Comparison of ENCODE assay signal across 26 cellular contexts in genomic region chr2:101337877-101338276, GRCh38. TPM values are rescaled to one million over a fixed set of nuclear protein-coding genes. Genes with fewer than 3 reads are reported as not detected.
A peak's percentile ranks its signal among the peaks of the same experiment; 100 is the strongest.
DNase-seq lines count a peak whose midpoint lies in the region; ATAC-seq, FAIRE-seq and TF ChIP-seq lines count a peak whose summit lies in the region.
"Had no signal": no experiment of that assay in that cellular context is flagged by ENCODE, and none has a peak within 500 bp of the region (broad histone marks: within the 10 kb centered on the region; RNA-seq: fewer than 3 reads in every experiment).

No MANE protein-coding gene starts in this region.

- H3K56ac ChIP-seq in IMR-90 (ENCODE audit: extremely low read depth, insufficient read depth, low read length), result no peak overlapping the region

- TF ChIP-seq RAD21 in IMR-90 (IDR thresholded peaks at IDR 0.05; ENCODE audit: low read length), result no peak

- no peaks in the 10 kb centered on the region for H4K20me1 ChIP-seq in IMR-90 (ENCODE audit: insufficient read depth, low read length)
- H4K20me1 ChIP-seq in keratinocyte (ENCODE audit: control insufficient read depth, extremely low read depth, insufficient read depth, low read length), result no peaks in the 10 kb centered on the region

- TF ChIP-seq POLR2A in IMR-90 (IDR thresholded peaks at IDR 0.05; ENCODE audit: low read depth, low read length), result no peak

- H2BK15ac ChIP-seq in IMR-90 (ENCODE audit: low read depth, low read length), result no peak overlapping the region

- no peak overlapping the region for H2BK5ac ChIP-seq in IMR-90 (ENCODE audit: low read depth, low read length, poor library complexity, severe bottlenecking)

- peak; percentile 72 for ATAC-seq in IMR-90 (ENCODE audit: low read depth)
- ATAC-seq: natural killer cell; sciatic nerve; stimulated activated memory B cell treated with anti-CD40 and anti-IgM and Interleukin-4, amounts not matched to agents 10 μg/mL and 1 μg/mL and 100 μg/mL, for 72 hours had no signal

- H3K27ac ChIP-seq in IMR-90 (ENCODE audit: insufficient read depth, low read length), result no peak overlapping the region
- peak overlapping the region; percentile 24 for H3K27ac ChIP-seq in keratinocyte (ENCODE audit: control insufficient read depth, insufficient read depth, low read length)
- H3K27ac ChIP-seq: ascending aorta, parathyroid adenoma had no signal

- in situ Hi-C loops in ACHN (cut with HindIII; ENCODE audit: low pct_ligation_motif_present, low pct_unique_long_range_greater_than_20kb, low sequenced_read_pairs), result no loop called here
- in situ Hi-C loops in IMR-90 (cut with MboI; ENCODE audit: low sequenced_read_pairs), result no loop called here

- H3K9me1 ChIP-seq in IMR-90 (ENCODE audit: insufficient read depth, low read length), result no peaks in the 10 kb centered on the region
- no peaks in the 10 kb centered on the region for H3K9me1 ChIP-seq in keratinocyte (ENCODE audit: control insufficient read depth, extremely low read depth, insufficient read depth, low read length)

- H3K79me2 ChIP-seq in keratinocyte (ENCODE audit: control insufficient read depth, insufficient read depth, low read length), result no peaks in the 10 kb centered on the region
- H3K79me2 ChIP-seq: parathyroid adenoma had no signal

- H2AFZ ChIP-seq in IMR-90 (replicated peaks; ENCODE audit: low read length, poor library complexity) (no peak overlapping the region), keratinocyte (ENCODE audit: control insufficient read depth, low read length) (no peak overlapping the region)
- H2AFZ ChIP-seq: parathyroid adenoma had no signal

- H2BK120ac ChIP-seq in IMR-90 (ENCODE audit: low read depth, low read length), result no peak overlapping the region

- DNase-seq in ACHN, result peak; percentile 24
- DNase-seq in IMR-90, result peak; percentile 43
- peak; percentile 31 to 35 for DNase-seq in cardiac fibroblast (ENCODE audit: low read depth in 2 of 2)
- no peak for DNase-seq in keratinocyte (ENCODE audit: low read depth, low spot score)
- no peak for DNase-seq in stimulated activated CD4-positive, alpha-beta T cell treated with anti-CD3 and anti-CD28 coated beads, Interleukin-12 subunit alpha, Interleukin-12 subunit beta, amount 100 ng/mL, for 4 hours
- DNase-seq in NCI-H187 (lab: John Stamatoyannopoulos, UW), result no peak
- no peak for DNase-seq in GM10248 (ENCODE audit: extremely low spot score)
- DNase-seq in T-helper 9 cell, result no peak
- DNase-seq: activated CD4-positive, CD25-positive, alpha-beta regulatory T cell treated with anti-CD3 and anti-CD28 coated beads, Interleukin-2, amount 50 U/mL, for 72 hours; DMS153; H9; hippocampal formation; Karpas-422; natural killer cell; NCI-H1105; NCI-H2107; NCI-H524; RPMI8226 had no signal

- no peak overlapping the region for H4K5ac ChIP-seq in IMR-90 (ENCODE audit: low read depth, low read length)

- H3K36me3 ChIP-seq in IMR-90 (ENCODE audit: control insufficient read depth, insufficient read depth, low read length), result no peaks in the 10 kb centered on the region
- H3K36me3 ChIP-seq in keratinocyte (ENCODE audit: control insufficient read depth in 2 of 2, extremely low read depth in 1 of 2, insufficient read depth in 2 of 2, low read length in 2 of 2), result no peaks in the 10 kb centered on the region
- H3K36me3 ChIP-seq: ascending aorta had no signal

- H3K27me3 ChIP-seq in IMR-90 (ENCODE audit: control insufficient read depth, insufficient read depth, low read length) (no peaks in the 10 kb centered on the region), keratinocyte (ENCODE audit: control insufficient read depth, extremely low read depth, insufficient read depth, low read length) (no peaks in the 10 kb centered on the region)
- H3K27me3 ChIP-seq: ascending aorta had no signal

- no peaks in the 10 kb centered on the region for H3K9me3 ChIP-seq in IMR-90 (ENCODE audit: control insufficient read depth, insufficient read depth, low read length)
- no peaks in the 10 kb centered on the region for H3K9me3 ChIP-seq in keratinocyte (ENCODE audit: control insufficient read depth, low read depth, low read length)
- H3K9me3 ChIP-seq: ascending aorta had no signal

- H4K91ac ChIP-seq in IMR-90 (ENCODE audit: insufficient read depth, low read depth, low read length), result no peak overlapping the region

- POLR2A ChIA-PET in IMR-90 (lab: Charles Lee; ENCODE audit: unreplicated experiment), result interaction anchor here (0.7 kb wide), 1 partner anchor 12 kb away, joined by 8 read pairs; no protein-coding TSS in a partner anchor
- POLR2A ChIA-PET in GM10248 (lab: Yijun Ruan, JAX), result no interaction called here

- H3K9ac ChIP-seq in IMR-90 (ENCODE audit: low read depth, low read length), result no peak overlapping the region
- H3K9ac ChIP-seq in keratinocyte (ENCODE audit: control insufficient read depth, extremely low read depth, insufficient read depth, low read length), result no peak overlapping the region
- H3K9ac ChIP-seq: parathyroid adenoma had no signal

- H3K4me2 ChIP-seq in IMR-90 (ENCODE audit: low read depth, low read length), result no peak overlapping the region
- H3K4me2 ChIP-seq in keratinocyte (ENCODE audit: control insufficient read depth, extremely low read depth, insufficient read depth, low read depth, low read length), result peak overlapping the region; percentile 63

- H3K4me1 ChIP-seq in IMR-90 (ENCODE audit: control insufficient read depth, insufficient read depth, low read length) (peaks cover 2% of the 10 kb centered on the region; the same call in 1 of the 2 replicates), keratinocyte (ENCODE audit: control insufficient read depth, extremely low read depth, insufficient read depth, low read length) (peaks cover 10% of the 10 kb centered on the region)
- H3K4me1 ChIP-seq: ascending aorta, parathyroid adenoma had no signal

- no peak overlapping the region for H3K23ac ChIP-seq in IMR-90 (ENCODE audit: low read depth, low read length)

- no peak overlapping the region for H3K4ac ChIP-seq in IMR-90 (ENCODE audit: low read depth, low read length)

- intact Hi-C loops in IMR-90 (cut with micrococcal nuclease), result no loop called here

- no peak overlapping the region for H2AK5ac ChIP-seq in IMR-90 (ENCODE audit: low read depth, low read length)

- H3K18ac ChIP-seq in IMR-90 (ENCODE audit: low read depth, low read length), result no peak overlapping the region

- no peak overlapping the region for H4K8ac ChIP-seq in IMR-90 (ENCODE audit: low read depth in 2 of 2, low read length in 2 of 2)

- TF ChIP-seq CTCF in IMR-90 (conservative IDR thresholded peaks at IDR 0.05; ENCODE audit: low read depth, low read length) (no peak), cardiac fibroblast (IDR thresholded peaks at IDR 0.05; ENCODE audit: low read depth, low read length) (no peak), keratinocyte (optimal IDR thresholded peaks at IDR 0.05 in 1 of 3, IDR thresholded peaks at IDR 0.05 in 1 of 3, conservative IDR thresholded peaks at IDR 0.05 in 1 of 3; ENCODE audit: extremely low read depth in 1 of 3, insufficient read depth in 2 of 3, low read length in 3 of 3) (no peak), GM10248 (IDR thresholded peaks at IDR 0.05; ENCODE audit: control extremely low read depth, extremely low read depth, low read depth, missing control alignments) (no peak)

- no peaks in the 10 kb centered on the region for H3K79me1 ChIP-seq in IMR-90 (ENCODE audit: low read depth in 1 of 2, low read length in 2 of 2)

- no CpG with 5 or more reads among the region's 2 CpGs for WGBS in IMR-90 (ENCODE audit: extremely low coverage in 2 of 2, insufficient read length in 1 of 2), 2 experiments

- peak; percentile 63 for FAIRE-seq in keratinocyte (lab: Jason Lieb, UNC)
- FAIRE-seq: islet of Langerhans had no signal

- no TSS peak for BruUV-seq in IMR-90 (replicated peaks; lab: Mats Ljungman, UMichigan)

- H2AK9ac ChIP-seq in IMR-90 (replicated peaks; ENCODE audit: low read depth, low read length, poor library complexity), result no peak overlapping the region

- dilution Hi-C loops in IMR-90 (cut with HindIII; ENCODE audit: low sequenced_read_pairs, unreplicated experiment) (no loop called here), keratinocyte (cut with MboI; ENCODE audit: extremely low pct_ligation_motif_present, low sequenced_read_pairs) (no loop called here)

- H3K4me3 ChIP-seq in IMR-90 (ENCODE audit: insufficient read depth, low read depth, low read length) (no peak overlapping the region), cardiac fibroblast (replicated peaks in 1 of 2; ENCODE audit: low read depth in 2 of 2, low read length in 2 of 2) (no peak overlapping the region), keratinocyte (ENCODE audit: control insufficient read depth in 2 of 3, extremely low read depth in 1 of 3, insufficient read depth in 2 of 3, low read depth in 1 of 3, low read length in 3 of 3) (no peak overlapping the region)
- H3K4me3 ChIP-seq: ascending aorta, lung had no signal

- CTCF ChIA-PET in IMR-90 (lab: Yijun Ruan, JAX), result no interaction called here
- CTCF ChIA-PET in GM10248 (lab: Yijun Ruan, JAX), result no interaction called here

- H2BK20ac ChIP-seq in IMR-90 (ENCODE audit: low read depth, low read length), result no peak overlapping the region

- H3K14ac ChIP-seq in IMR-90 (replicated peaks; ENCODE audit: low read depth, low read length), result no peak overlapping the region

RNA-seq across cellular contexts. Expression of gene RNF149, which starts 29.4 kb away (rescaled TPM):
- 18.6 and 26.4 TPM in 2 replicates for total RNA-seq in IMR-90 (2012; rRNA removed)
- polyA plus RNA-seq in IMR-90 (2012; rRNA removed) (13.0 and 14.5 TPM in 2 replicates), keratinocyte (40.5 to 68.0 TPM (median 47.1 TPM) in 3 replicates)
- polyA plus RNA-seq in IMR-90 (2012; cell fraction: cytosol; rRNA removed), result 6.0 and 11.0 TPM in 2 replicates
- polyA plus RNA-seq in IMR-90 (2012; cell fraction: nucleus; rRNA removed; ENCODE audit: low replicate concordance), result 24.2 and 39.6 TPM in 2 replicates
- polyA plus RNA-seq in keratinocyte (2011; ENCODE audit: low read depth), result 33.8 TPM
- 14.7 and 27.4 TPM in 2 replicates for polyA plus RNA-seq in keratinocyte (2011; cell fraction: cytosol; rRNA removed)
- 87.2 and 116 TPM in 2 replicates for polyA plus RNA-seq in keratinocyte (2011; cell fraction: nucleus; rRNA removed)
- polyA plus RNA-seq in keratinocyte (2012; ENCODE audit: low replicate concordance), result 44.1 and 71.2 TPM in 2 replicates
- polyA minus RNA-seq in keratinocyte, result 14.3 to 51.5 TPM (median 30.2 TPM) in 3 replicates
- polyA minus RNA-seq in keratinocyte (2011; cell fraction: cytosol; rRNA and poly(A)+ RNA removed), result 34.9 TPM
- 64.6 and 83.7 TPM in 2 replicates for polyA minus RNA-seq in keratinocyte (2011; cell fraction: nucleus; rRNA and poly(A)+ RNA removed)

RNA-seq across cellular contexts. Expression of gene CREG2, which starts 49.4 kb away (rescaled TPM):
- total RNA-seq in IMR-90 (2012; rRNA removed), result not detected in 2 replicates
- 0.17 and 0.24 TPM in 2 replicates for polyA plus RNA-seq in IMR-90 (2012; rRNA removed)
- 0.06 and 0.12 TPM in 2 replicates for polyA plus RNA-seq in IMR-90 (2012; cell fraction: cytosol; rRNA removed)
- 0.05 and 0.13 TPM in 2 replicates for polyA plus RNA-seq in IMR-90 (2012; cell fraction: nucleus; rRNA removed; ENCODE audit: low replicate concordance)
- 1.7 to 2.8 TPM (median 1.8 TPM) in 3 replicates for polyA plus RNA-seq in keratinocyte
- polyA plus RNA-seq in keratinocyte (2011; ENCODE audit: low read depth), result 0.20 TPM
- polyA plus RNA-seq in keratinocyte (2011; cell fraction: cytosol; rRNA removed), result 1.3 and 3.0 TPM in 2 replicates
- 1.8 and 2.5 TPM in 2 replicates for polyA plus RNA-seq in keratinocyte (2011; cell fraction: nucleus; rRNA removed)
- polyA plus RNA-seq in keratinocyte (2012; ENCODE audit: low replicate concordance), result 0.54 and 1.1 TPM in 2 replicates
- 0.19 to 0.96 TPM in 2 of 3 replicates, not detected in the other for polyA minus RNA-seq in keratinocyte
- 0.96 TPM for polyA minus RNA-seq in keratinocyte (2011; cell fraction: cytosol; rRNA and poly(A)+ RNA removed)
- 1.2 and 2.2 TPM in 2 replicates for polyA minus RNA-seq in keratinocyte (2011; cell fraction: nucleus; rRNA and poly(A)+ RNA removed)
- total RNA-seq: A673; activated T-helper 1 cell treated with anti-CD3 and anti-CD28 coated beads, Interleukin-12 subunit alpha, Interleukin-12 subunit beta, Interleukin-2, Interleukin-4 antibody, amounts not matched to agents 30 ng/mL and 10 ng/mL and 1 ng/mL, durations not matched to agents 14 hours and 24 hours and 36 hours; ascending aorta; natural killer cell; sciatic nerve had no signal

Comparison
In these comparisons a context has a peak if more than half of its experiments do, and no peak if none do; other contexts are left out.
1. DNase-seq: peak in ACHN (single experiment), IMR-90 (single experiment) and cardiac fibroblast (2 of 2); none in keratinocyte (single experiment), stimulated activated CD4-positive, alpha-beta T cell treated with anti-CD3 and anti-CD28 coated beads, Interleukin-12 subunit alpha, Interleukin-12 subunit beta, amount 100 ng/mL, for 4 hours (single experiment), NCI-H187 (0 of 2), GM10248 (single experiment) and T-helper 9 cell (single experiment).